ENCODE assay signal across 1 cellular context in genomic region chr6:44002591-44003344, GRCh38.
TF ChIP-seq lines count a peak whose summit lies in the region.

No MANE protein-coding gene starts in this region.

TF ChIP-seq in HEK293, 187 proteins besides CTCF, POLR2A, EP300 and RAD21 (continued from another document and continues in another):
- TF ChIP-seq TSHZ1 (tag by site-specific recombination; IDR thresholded peaks at IDR 0.05; ENCODE audit: borderline replicate concordance) (no peak), ZNF768 (tag by site-specific recombination; IDR thresholded peaks at IDR 0.05) (no peak), ZNF585B (tag by site-specific recombination; IDR thresholded peaks at IDR 0.05) (no peak), ZIC2 (tag by site-specific recombination; IDR thresholded peaks at IDR 0.05) (peak; percentile 86), PRDM4 (tag by site-specific recombination; IDR thresholded peaks at IDR 0.05) (no peak; the same call in 1 of the 2 replicates), ZNF26 (tag by site-specific recombination; IDR thresholded peaks at IDR 0.05) (no peak), ZNF677 (tag by site-specific recombination; IDR thresholded peaks at IDR 0.05) (no peak), ZNF274 (IDR thresholded peaks at IDR 0.05; ENCODE audit: low read length) (no peak), ZNF274 (tag by site-specific recombination; IDR thresholded peaks at IDR 0.05; ENCODE audit: borderline replicate concordance) (no peak), BCL11A (tag by site-specific recombination; IDR thresholded peaks at IDR 0.05; ENCODE audit: low read depth) (peak; percentile 62; the same call in 1 of the 2 replicates), ZBTB10 (tag by site-specific recombination; IDR thresholded peaks at IDR 0.05) (peak; percentile 73), ZNF600 (tag by site-specific recombination; IDR thresholded peaks at IDR 0.05) (peak; percentile 51; the same call in 1 of the 2 replicates), ZFP3 (tag by site-specific recombination; IDR thresholded peaks at IDR 0.05; ENCODE audit: low read depth) (no peak), ZNF138 (tag by site-specific recombination; IDR thresholded peaks at IDR 0.05; ENCODE audit: borderline replicate concordance) (no peak), MZF1 (tag by site-specific recombination; IDR thresholded peaks at IDR 0.05; ENCODE audit: borderline replicate concordance) (no peak), ZNF394 (tag by site-specific recombination; IDR thresholded peaks at IDR 0.05; ENCODE audit: borderline replicate concordance) (no peak), ZBTB17 (tag by site-specific recombination; IDR thresholded peaks at IDR 0.05) (0 out of 2 replicates have a peak, but pooled peaks have one; percentile 7), ZNF2 (tag by site-specific recombination; IDR thresholded peaks at IDR 0.05) (0 out of 2 replicates have a peak, but pooled peaks have one; percentile 33), ZNF830 (tag by site-specific recombination; IDR thresholded peaks at IDR 0.05; ENCODE audit: low read depth) (no peak), ZXDB (tag by site-specific recombination; IDR thresholded peaks at IDR 0.05) (peak; percentile 92), ZNF280C (tag by site-specific recombination; IDR thresholded peaks at IDR 0.05) (no peak), ZNF391 (tag by site-specific recombination; IDR thresholded peaks at IDR 0.05; ENCODE audit: borderline replicate concordance, low read depth) (0 out of 2 replicates have a peak, but pooled peaks have one; percentile 17), ZNF157 (tag by site-specific recombination; IDR thresholded peaks at IDR 0.05) (no peak), ZNF664 (tag by site-specific recombination; IDR thresholded peaks at IDR 0.05) (no peak), ZNF169 (tag by site-specific recombination; IDR thresholded peaks at IDR 0.05) (no peak), SP2 (tag by site-specific recombination; IDR thresholded peaks at IDR 0.05) (peak; percentile 33), OVOL3 (tag by site-specific recombination; IDR thresholded peaks at IDR 0.05) (no peak), ZNF423 (tag by site-specific recombination; IDR thresholded peaks at IDR 0.05) (0 out of 2 replicates have a peak, but pooled peaks have one; percentile 7), GFI1B (tag by site-specific recombination; IDR thresholded peaks at IDR 0.05) (no peak), ZNF660 (tag by site-specific recombination; IDR thresholded peaks at IDR 0.05) (0 out of 2 replicates have a peak, but pooled peaks have one; percentile 35), ZNF302 (tag by site-specific recombination; IDR thresholded peaks at IDR 0.05; ENCODE audit: low read depth) (no peak), ZNF473 (tag by site-specific recombination; IDR thresholded peaks at IDR 0.05) (no peak), ZNF202 (tag by site-specific recombination; IDR thresholded peaks at IDR 0.05; ENCODE audit: borderline replicate concordance) (no peak), MEIS1 (CRISPR knock-in tag; IDR thresholded peaks at IDR 0.05; ENCODE audit: borderline replicate concordance) (no peak), ZNF639 (tag by site-specific recombination; IDR thresholded peaks at IDR 0.05) (no peak), GLIS1 (tag by site-specific recombination; IDR thresholded peaks at IDR 0.05) (peak; percentile 96), GLI2 (tag by site-specific recombination; IDR thresholded peaks at IDR 0.05; ENCODE audit: borderline replicate concordance, low read depth) (no peak), ZNF24 (tag by site-specific recombination; IDR thresholded peaks at IDR 0.05) (no peak), ZNF560 (tag by site-specific recombination; IDR thresholded peaks at IDR 0.05; ENCODE audit: borderline replicate concordance) (no peak; the same call in 1 of the 2 replicates), ZNF555 (tag by site-specific recombination; conservative IDR thresholded peaks at IDR 0.05) (no peak), ZNF155 (tag by site-specific recombination; IDR thresholded peaks at IDR 0.05) (no peak), ZNF645 (tag by site-specific recombination; IDR thresholded peaks at IDR 0.05) (no peak), FEZF1 (tag by site-specific recombination; IDR thresholded peaks at IDR 0.05) (no peak), PBX3 (CRISPR knock-in tag; IDR thresholded peaks at IDR 0.05) (peak; percentile 79; the same call in 1 of the 2 replicates), ZNF292 (tag by site-specific recombination; IDR thresholded peaks at IDR 0.05; ENCODE audit: borderline replicate concordance, low read depth) (no peak), YY2 (tag by site-specific recombination; IDR thresholded peaks at IDR 0.05) (no peak), ZNF544 (tag by site-specific recombination; IDR thresholded peaks at IDR 0.05) (no peak), ZNF792 (tag by site-specific recombination; IDR thresholded peaks at IDR 0.05) (no peak), ZNF175 (tag by site-specific recombination; IDR thresholded peaks at IDR 0.05) (no peak), HOXC10 (CRISPR knock-in tag; IDR thresholded peaks at IDR 0.05) (no peak), ZNF221 (tag by site-specific recombination; IDR thresholded peaks at IDR 0.05; ENCODE audit: borderline replicate concordance) (no peak)
